Comparison of ENCODE assay signal across 35 cellular contexts in the genomic region with DNA sequence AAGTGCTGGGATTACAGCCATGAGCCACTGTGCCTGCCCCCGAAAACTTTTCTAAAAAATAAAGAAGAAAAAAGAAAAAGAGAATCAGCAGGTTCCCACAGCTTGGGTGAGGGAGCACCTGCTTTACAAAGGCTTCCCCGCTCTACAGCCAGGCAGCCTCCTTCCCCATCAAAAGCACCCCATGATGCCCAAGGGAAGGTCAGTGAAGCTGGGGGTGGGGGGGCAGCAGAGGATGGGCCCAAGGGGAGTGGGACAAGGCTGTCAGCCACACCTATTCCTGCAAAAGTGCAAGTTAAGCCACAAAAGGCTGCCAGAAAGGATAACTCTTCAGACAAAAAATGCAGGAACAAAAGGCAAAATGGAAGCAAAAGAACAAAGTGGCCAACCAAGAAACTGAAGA.
"Had no signal": no experiment of that assay in that cellular context is flagged by ENCODE, and none has a peak within 500 bp of the region (broad histone marks: within the 10 kb centered on the region; RNA-seq: fewer than 3 reads in every experiment).

No MANE protein-coding gene starts in this region.

- H3K27me3 ChIP-seq: adrenal gland, body of pancreas, brain microvascular endothelial cell, breast epithelium had no signal

- H3K36me3 Mint-ChIP-seq: activated CD4-positive, alpha-beta memory T cell treated with anti-CD3 and anti-CD28 coated beads for 36 hours; activated naive CD4-positive, alpha-beta T cell treated with anti-CD3 and anti-CD28 coated beads, Interleukin-2, amount 50 U/mL, for 72 hours; activated naive CD8-positive, alpha-beta T cell treated with anti-CD3 and anti-CD28 coated beads for 36 hours had no signal

- H3K4me1 Mint-ChIP-seq: activated B cell treated with CpG ODN at 0.5 μM for 24 hours; activated naive CD8-positive, alpha-beta T cell treated with anti-CD3 and anti-CD28 coated beads for 36 hours; activated T-helper 17 cell treated with anti-CD3 and anti-CD28 coated beads, Interleukin-2, amount 50 U/mL, for 72 hours had no signal

- H3K4me3 Mint-ChIP-seq: activated B cell treated with CpG ODN at 0.5 μM for 24 hours; activated CD4-positive, alpha-beta memory T cell treated with anti-CD3 and anti-CD28 coated beads for 36 hours; activated CD4-positive, alpha-beta T cell treated with anti-CD3 and anti-CD28 coated beads, Interleukin-2, amount 10 ng/mL, durations not matched to agents 24 days and 14 days; activated CD8-positive, alpha-beta T cell treated with anti-CD3 and anti-CD28 coated beads for 36 hours; activated naive CD4-positive, alpha-beta T cell treated with anti-CD3 and anti-CD28 coated beads for 36 hours; activated naive CD8-positive, alpha-beta T cell treated with anti-CD3 and anti-CD28 coated beads for 36 hours; activated T-cell treated with anti-CD3 and anti-CD28 coated beads, Interleukin-2, amount 50 U/mL, for 4 hours; activated T-cell treated with anti-CD3 and anti-CD28 coated beads, Interleukin-2, amount 50 U/mL, for 72 hours; activated T-helper 1 cell treated with anti-CD3 and anti-CD28 coated beads, Interleukin-12 subunit alpha, Interleukin-12 subunit beta, Interleukin-2, Interleukin-4 antibody, amounts not matched to agents 30 ng/mL and 10 ng/mL and 1 ng/mL, durations not matched to agents 14 hours and 24 hours and 36 hours; activated T-helper 17 cell treated with anti-CD3 and anti-CD28 coated beads, Interleukin-2, amount 50 U/mL, for 72 hours; T-helper 1 cell treated with Interleukin-12 subunit alpha and Interleukin-12 subunit beta and Interleukin-4 antibody, amounts not matched to agents 30 μg/mL and 1 μg/mL, for 36 hours; T-helper 2 cell treated with Interferon-gamma antibody and Interleukin-4, amounts not matched to agents 5 μg/mL and 100 μg/mL, for 36 hours had no signal

- ATAC-seq: activated CD8-positive, alpha-beta T cell treated with anti-CD3 and anti-CD28 coated beads for 36 hours; activated naive CD4-positive, alpha-beta T cell treated with anti-CD3 and anti-CD28 coated beads, Interleukin-2, amount 50 U/mL, for 72 hours; activated T-cell treated with anti-CD3 and anti-CD28 coated beads, Interleukin-2, amount 50 U/mL, for 4 hours; activated T-cell treated with anti-CD3 and anti-CD28 coated beads, Interleukin-2, amount 50 U/mL, for 72 hours; activated T-helper 17 cell treated with anti-CD3 and anti-CD28 coated beads, Interleukin-2, amount 50 U/mL, for 72 hours; body of pancreas had no signal

- H3K27ac Mint-ChIP-seq: activated B cell treated with CpG ODN at 0.5 μM for 24 hours; activated CD4-positive, alpha-beta memory T cell treated with anti-CD3 and anti-CD28 coated beads for 36 hours; activated CD4-positive, alpha-beta T cell treated with anti-CD3 and anti-CD28 coated beads, Interleukin-2, amount 10 ng/mL, durations not matched to agents 24 days and 14 days; activated CD8-positive, alpha-beta T cell treated with anti-CD3 and anti-CD28 coated beads for 36 hours; activated naive CD4-positive, alpha-beta T cell treated with anti-CD3 and anti-CD28 coated beads for 36 hours; activated naive CD4-positive, alpha-beta T cell treated with anti-CD3 and anti-CD28 coated beads, Interleukin-2, amount 50 U/mL, for 72 hours; activated naive CD8-positive, alpha-beta T cell treated with anti-CD3 and anti-CD28 coated beads for 36 hours; activated T-cell treated with anti-CD3 and anti-CD28 coated beads, Interleukin-2, amount 50 U/mL, for 72 hours; activated T-helper 1 cell treated with anti-CD3 and anti-CD28 coated beads, Interleukin-12 subunit alpha, Interleukin-12 subunit beta, Interleukin-2, Interleukin-4 antibody, amounts not matched to agents 30 ng/mL and 10 ng/mL and 1 ng/mL, durations not matched to agents 14 hours and 24 hours and 36 hours; activated T-helper 17 cell treated with anti-CD3 and anti-CD28 coated beads, Interleukin-2, amount 50 U/mL, for 72 hours; T-helper 1 cell treated with Interleukin-12 subunit alpha and Interleukin-12 subunit beta and Interleukin-4 antibody, amounts not matched to agents 30 μg/mL and 1 μg/mL, for 36 hours; T-helper 2 cell treated with Interferon-gamma antibody and Interleukin-4, amounts not matched to agents 5 μg/mL and 100 μg/mL, for 36 hours had no signal

- H3K4me1 ChIP-seq: adrenal gland, body of pancreas, breast epithelium had no signal

- H3K4me3 ChIP-seq: adrenal gland, body of pancreas, breast epithelium had no signal

- DNase-seq: activated B cell treated with CpG ODN at 0.5 μM for 24 hours; activated CD4-positive, alpha-beta memory T cell treated with anti-CD3 and anti-CD28 coated beads for 36 hours; activated CD4-positive, alpha-beta T cell treated with anti-CD3 and anti-CD28 coated beads for 4 hours; activated CD4-positive, alpha-beta T cell treated with anti-CD3 and anti-CD28 coated beads, Interleukin-2, amount 10 ng/mL, durations not matched to agents 24 days and 14 days; activated CD4-positive, alpha-beta T cell treated with anti-CD3 and anti-CD28 coated beads, Interleukin-2, amount 50 U/mL, for 1 hour; activated CD4-positive, alpha-beta T cell treated with anti-CD3 and anti-CD28 coated beads, Interleukin-2, amount 50 U/mL, for 4 hours; activated CD4-positive, CD25-positive, alpha-beta regulatory T cell treated with anti-CD3 and anti-CD28 coated beads, Interleukin-2, amount 50 U/mL, for 72 hours; activated CD8-positive, alpha-beta memory T cell treated with anti-CD3 and anti-CD28 coated beads, Interleukin-2, amount 50 U/mL, for 4 hours; activated CD8-positive, alpha-beta T cell treated with anti-CD3 and anti-CD28 coated beads for 36 hours; activated effector memory CD4-positive, alpha-beta T cell treated with anti-CD3 and anti-CD28 coated beads, Interleukin-2, amount 50 U/mL, for 16 hours; activated gamma-delta T cell treated with Interleukin-2 at 50 U/mL for 16 hours; activated naive CD4-positive, alpha-beta T cell; activated naive CD4-positive, alpha-beta T cell treated with anti-CD3 and anti-CD28 coated beads for 36 hours; activated naive CD4-positive, alpha-beta T cell treated with anti-CD3 and anti-CD28 coated beads, Interleukin-2, amount 50 U/mL, for 16 hours; activated naive CD8-positive, alpha-beta T cell treated with anti-CD3 and anti-CD28 coated beads for 36 hours; activated T-cell treated with anti-CD3 and anti-CD28 coated beads for 4 hours; activated T-cell treated with anti-CD3 and anti-CD28 coated beads, Interleukin-2, amount 50 U/mL, for 1 hour; activated T-cell treated with anti-CD3 and anti-CD28 coated beads, Interleukin-2, amount 50 U/mL, for 4 hours; activated T-cell treated with anti-CD3 and anti-CD28 coated beads, Interleukin-2, amount 50 U/mL, for 72 hours; adrenal gland; amniotic stem cell; aorta; body of pancreas; brain microvascular endothelial cell; central memory CD4-positive, alpha-beta T cell; T-helper 1 cell; T-helper 2 cell; T-helper 9 cell; WERI-Rb-1 had no signal

- H3K36me3 ChIP-seq: adrenal gland, brain microvascular endothelial cell, breast epithelium, WERI-Rb-1 had no signal

- H3K27ac ChIP-seq: adrenal gland, body of pancreas, brain microvascular endothelial cell, breast epithelium, WERI-Rb-1 had no signal

- H3K9me3 Mint-ChIP-seq: activated B cell treated with CpG ODN at 0.5 μM for 24 hours; activated CD4-positive, alpha-beta memory T cell treated with anti-CD3 and anti-CD28 coated beads for 36 hours; activated CD8-positive, alpha-beta T cell treated with anti-CD3 and anti-CD28 coated beads for 36 hours; activated naive CD4-positive, alpha-beta T cell treated with anti-CD3 and anti-CD28 coated beads for 36 hours; activated naive CD4-positive, alpha-beta T cell treated with anti-CD3 and anti-CD28 coated beads, Interleukin-2, amount 50 U/mL, for 72 hours; activated T-cell treated with anti-CD3 and anti-CD28 coated beads, Interleukin-2, amount 50 U/mL, for 4 hours; activated T-cell treated with anti-CD3 and anti-CD28 coated beads, Interleukin-2, amount 50 U/mL, for 72 hours; activated T-helper 1 cell treated with anti-CD3 and anti-CD28 coated beads, Interleukin-12 subunit alpha, Interleukin-12 subunit beta, Interleukin-2, Interleukin-4 antibody, amounts not matched to agents 30 ng/mL and 10 ng/mL and 1 ng/mL, durations not matched to agents 14 hours and 24 hours and 36 hours; activated T-helper 17 cell treated with anti-CD3 and anti-CD28 coated beads, Interleukin-2, amount 50 U/mL, for 72 hours; T-helper 2 cell treated with Interferon-gamma antibody and Interleukin-4, amounts not matched to agents 5 μg/mL and 100 μg/mL, for 36 hours had no signal

- H3K27me3 Mint-ChIP-seq: activated T-helper 17 cell treated with anti-CD3 and anti-CD28 coated beads, Interleukin-2, amount 50 U/mL, for 72 hours had no signal

- H3K9me3 ChIP-seq: adrenal gland, body of pancreas, breast epithelium had no signal
